Comparison of ENCODE assay signal across 17 cellular contexts in the genomic region with DNA sequence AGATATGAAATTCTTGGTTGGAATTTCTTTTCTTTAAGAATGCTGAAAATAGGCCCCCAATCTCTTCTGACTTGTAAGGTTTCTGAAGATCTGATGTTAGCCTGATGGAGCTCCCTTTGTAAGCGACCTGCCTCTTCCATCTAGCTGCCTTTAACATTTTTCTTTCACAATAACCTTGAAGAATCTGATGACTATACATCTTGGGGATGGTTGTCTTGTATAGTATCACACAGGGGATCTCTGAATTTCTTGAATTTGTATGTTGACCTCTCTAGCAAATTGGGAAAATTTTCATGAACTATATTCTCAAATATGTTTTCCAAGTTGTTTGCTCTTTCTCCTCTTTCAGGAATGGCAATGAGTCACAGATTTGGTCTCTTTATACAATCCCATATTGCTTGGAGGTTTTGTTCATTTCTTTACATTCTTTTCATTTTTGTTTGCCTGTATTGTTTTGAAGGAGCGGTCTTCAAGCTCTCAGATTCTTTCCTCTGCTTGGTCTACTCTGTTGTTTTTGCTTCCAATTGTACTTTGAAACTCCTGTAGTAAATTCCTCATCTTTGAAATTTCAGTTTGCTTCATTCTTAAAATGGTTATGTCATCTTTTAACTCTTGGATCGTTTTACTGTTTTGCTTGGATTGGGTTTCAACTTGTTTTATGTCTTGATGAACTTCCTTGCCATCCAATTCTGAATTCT.
A peak's percentile ranks its signal among the peaks of the same experiment; 100 is the strongest.
DNase-seq lines count a peak whose midpoint lies in the region; ATAC-seq, FAIRE-seq and TF ChIP-seq lines count a peak whose summit lies in the region.
"Had no signal": no experiment of that assay in that cellular context is flagged by ENCODE, and none has a peak within 500 bp of the region (broad histone marks: within the 10 kb centered on the region; RNA-seq: fewer than 3 reads in every experiment).

No MANE protein-coding gene starts in this region.

- H3K27me3 ChIP-seq in HepG2 (ENCODE audit: control insufficient read depth in 1 of 2, insufficient read depth in 2 of 2, low read length in 2 of 2): no peaks in the 10 kb centered on the region
- no peaks in the 10 kb centered on the region for H3K27me3 ChIP-seq in right lobe of liver
- H3K27me3 ChIP-seq in foreskin keratinocyte: no peaks in the 10 kb centered on the region
- H3K27me3 ChIP-seq: heart left ventricle had no signal

- in situ Hi-C loops in HepG2 (cut with HindIII; ENCODE audit: extremely low pct_ligation_motif_present, low pct_unique_long_range_greater_than_20kb): loop anchor here (25.0 kb wide), 1 partner anchor 483 kb away; a partner anchor contains a TSS
- in situ Hi-C loops in astrocyte of the spinal cord (cut with HindIII; ENCODE audit: low sequenced_read_pairs): no loop called here
- in situ Hi-C loops in KBM-7 (cut with MboI; ENCODE audit: low pct_unique_long_range_greater_than_20kb, low sequenced_read_pairs): no loop called here
- in situ Hi-C loops in GM13977 (cut with MboI; ENCODE audit: low pct_unique_long_range_greater_than_20kb, low sequenced_read_pairs, unreplicated experiment): no loop called here

- FAIRE-seq in HepG2 (lab: Jason Lieb, UNC): no peak

- H3K9ac ChIP-seq in HepG2 (ENCODE audit: insufficient read depth, low read depth, low read length): no peak overlapping the region

- no peak for TF ChIP-seq EP300 in HepG2 (IDR thresholded peaks at IDR 0.05; ENCODE audit: low read depth in 2 of 2, low read length in 2 of 2)
- TF ChIP-seq EP300 in HepG2 (CRISPR knock-in tag; IDR thresholded peaks at IDR 0.05; ENCODE audit: borderline replicate concordance): no peak

- TF ChIP-seq CTCF in HepG2 (CRISPR knock-in tag; IDR thresholded peaks at IDR 0.05) (no peak), right lobe of liver (IDR thresholded peaks at IDR 0.05) (no peak), astrocyte of the spinal cord (IDR thresholded peaks at IDR 0.05; ENCODE audit: low read depth, low read length) (no peak), foreskin keratinocyte (conservative IDR thresholded peaks at IDR 0.05) (no peak), GM13977 (IDR thresholded peaks at IDR 0.05; ENCODE audit: extremely low read depth, insufficient read depth, missing control alignments) (no peak)

- H3K4me3 ChIP-seq in HepG2 (replicated peaks in 1 of 3; ENCODE audit: insufficient read depth in 1 of 3, low read depth in 2 of 3, low read length in 3 of 3): no peak overlapping the region
- no peak overlapping the region for H3K4me3 ChIP-seq in right lobe of liver
- H3K4me3 ChIP-seq in astrocyte of the spinal cord (ENCODE audit: low read depth, low read length): no peak overlapping the region
- H3K4me3 ChIP-seq: HAP-1, heart left ventricle had no signal

- 3% methylated on average over 3 of the region's 3 CpGs for WGBS in HepG2 (ENCODE audit: low lambda C conversion rate)
- WGBS in right lobe of liver (ENCODE audit: insufficient coverage, low coverage, low lambda C conversion rate, missing lambda C conversion rate): 61% methylated on average over 3 of the region's 3 CpGs

- TF ChIP-seq POLR2A in HepG2 (IDR thresholded peaks at IDR 0.05; ENCODE audit: insufficient read depth in 1 of 2, low read depth in 2 of 2, low read length in 2 of 2): no peak
- no peak for TF ChIP-seq POLR2A in right lobe of liver (IDR thresholded peaks at IDR 0.05)

- H3K27ac ChIP-seq in HepG2 (ENCODE audit: extremely low read length, insufficient read depth, low read length): no peak overlapping the region
- no peak overlapping the region for H3K27ac ChIP-seq in right lobe of liver
- no peak overlapping the region for H3K27ac ChIP-seq in foreskin keratinocyte
- H3K27ac ChIP-seq: heart left ventricle had no signal

- no TSS peak for BruUV-seq in HepG2 (replicated peaks; lab: Mats Ljungman, UMichigan)

- no peak for DNase-seq in HepG2 (ENCODE audit: low spot score)
- no peak for DNase-seq in right lobe of liver
- DNase-seq in astrocyte of the spinal cord (ENCODE audit: low read depth, low spot score): peak; percentile 72
- DNase-seq in foreskin keratinocyte: peak; percentile 34 to 56
- DNase-seq in KBM-7: no peak
- DNase-seq in GM13977 (ENCODE audit: low spot score): no peak
- DNase-seq: 8988T; activated CD4-positive, alpha-beta T cell treated with anti-CD3 and anti-CD28 coated beads, Interleukin-2, amount 10 ng/mL, durations not matched to agents 24 days and 14 days; activated T-cell treated with anti-CD3 and anti-CD28 coated beads, Interleukin-2, amount 50 U/mL, for 48 hours; heart left ventricle; NCI-H2081; SHP77 had no signal

- H3K4me1 ChIP-seq in HepG2 (ENCODE audit: insufficient read depth, low read length) (no peaks in the 10 kb centered on the region), right lobe of liver (peaks cover 0 to 2% (median 0%) of the 10 kb centered on the region in 4 donors), foreskin keratinocyte (peaks cover 13% of the 10 kb centered on the region)
- H3K4me1 ChIP-seq: HAP-1, heart left ventricle had no signal

- CTCF ChIA-PET in HepG2 (lab: Yijun Ruan, JAX; ENCODE audit: low intra/inter-chr PET ratio, low total read pairs): no interaction called here

- H3K79me2 ChIP-seq in HepG2 (ENCODE audit: insufficient read depth, low read length): no peaks in the 10 kb centered on the region

- no peak for TF ChIP-seq RAD21 in HepG2 (CRISPR knock-in tag; IDR thresholded peaks at IDR 0.05)

- no peak overlapping the region for H2AFZ ChIP-seq in HepG2 (ENCODE audit: low read length)

- no peaks in the 10 kb centered on the region; the same call in 1 of the 2 replicates for H3K9me3 ChIP-seq in HepG2 (ENCODE audit: low read length)
- H3K9me3 ChIP-seq in right lobe of liver: peaks cover 0 to 4% (median 0%) of the 10 kb centered on the region in 4 donors

- no peak overlapping the region for H3K4me2 ChIP-seq in HepG2 (ENCODE audit: low read depth, low read length)

- POLR2A ChIA-PET in HepG2 (lab: Yijun Ruan, JAX): no interaction called here

- H3K36me3 ChIP-seq in HepG2 (replicated peaks in 1 of 2; ENCODE audit: control insufficient read depth in 1 of 2, insufficient read depth in 2 of 2, low read length in 2 of 2) (no peaks in the 10 kb centered on the region), right lobe of liver (no peaks in the 10 kb centered on the region)
- H3K36me3 ChIP-seq: HAP-1, heart left ventricle had no signal

- intact Hi-C loops in HepG2 (cut with micrococcal nuclease; ENCODE audit: unreplicated experiment): no loop called here
- intact Hi-C loops in right lobe of liver (cut with DNase I): no loop called here

- H4K20me1 ChIP-seq in HepG2 (ENCODE audit: insufficient read depth, low read length): no peaks in the 10 kb centered on the region

- ATAC-seq in HepG2 (no peak), right lobe of liver (no peak), foreskin keratinocyte (peak; percentile 20), GM18498 (IDR thresholded peaks at IDR 0.05; ENCODE audit: unreplicated experiment) (no peak), GM21786 (IDR thresholded peaks at IDR 0.05; ENCODE audit: unreplicated experiment) (no peak)
- ATAC-seq: heart left ventricle; left lobe of liver; natural killer cell treated with Interleukin-12 subunit alpha and Interleukin-12 subunit beta and Interleukin-15 and Interleukin-18, amount 100 ng/mL, for 72 hours had no signal

TF ChIP-seq in HepG2, 621 proteins besides CTCF, POLR2A, EP300 and RAD21:
- TF ChIP-seq, protein P1, sequence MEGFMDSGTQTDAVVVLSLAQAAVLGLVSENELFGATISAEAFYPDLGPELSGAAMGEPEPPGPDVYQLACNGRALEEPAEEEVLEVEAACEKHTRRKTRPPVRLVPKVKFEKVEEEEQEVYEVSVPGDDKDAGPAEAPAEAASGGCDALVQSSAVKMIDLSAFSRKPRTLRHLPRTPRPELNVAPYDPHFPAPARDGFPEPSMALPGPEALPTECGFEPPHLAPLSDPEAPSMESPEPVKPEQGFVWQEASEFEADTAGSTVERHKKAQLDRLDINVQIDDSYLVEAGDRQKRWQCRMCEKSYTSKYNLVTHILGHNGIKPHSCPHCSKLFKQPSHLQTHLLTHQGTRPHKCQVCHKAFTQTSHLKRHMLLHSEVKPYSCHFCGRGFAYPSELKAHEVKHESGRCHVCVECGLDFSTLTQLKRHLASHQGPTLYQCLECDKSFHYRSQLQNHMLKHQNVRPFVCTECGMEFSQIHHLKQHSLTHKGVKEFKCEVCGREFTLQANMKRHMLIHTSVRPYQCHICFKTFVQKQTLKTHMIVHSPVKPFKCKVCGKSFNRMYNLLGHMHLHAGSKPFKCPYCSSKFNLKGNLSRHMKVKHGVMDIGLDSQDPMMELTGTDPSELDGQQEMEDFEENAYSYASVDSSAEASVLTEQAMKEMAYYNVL (CRISPR knock-in tag; IDR thresholded peaks at IDR 0.05; ENCODE audit: borderline replicate concordance): no peak
- TF ChIP-seq RNF2 (conservative IDR thresholded peaks at IDR 0.05; ENCODE audit: low read depth): no peak
- peak; percentile 78 for TF ChIP-seq ATF7 (IDR thresholded peaks at IDR 0.05)
- no peak for TF ChIP-seq ATF7 (CRISPR knock-in tag; IDR thresholded peaks at IDR 0.05)
TF ChIP-seq in HepG2: peak in this region for 1.

Comparison
In these comparisons a context has a peak if more than half of its experiments do, and no peak if none do; other contexts are left out.
1. DNase-seq: peak in astrocyte of the spinal cord (single experiment) and foreskin keratinocyte (2 of 2); none in HepG2 (single experiment), right lobe of liver (0 of 3), KBM-7 (single experiment) and GM13977 (single experiment).